Comparison of ENCODE assay signal across 10 cellular contexts in the genomic region with DNA sequence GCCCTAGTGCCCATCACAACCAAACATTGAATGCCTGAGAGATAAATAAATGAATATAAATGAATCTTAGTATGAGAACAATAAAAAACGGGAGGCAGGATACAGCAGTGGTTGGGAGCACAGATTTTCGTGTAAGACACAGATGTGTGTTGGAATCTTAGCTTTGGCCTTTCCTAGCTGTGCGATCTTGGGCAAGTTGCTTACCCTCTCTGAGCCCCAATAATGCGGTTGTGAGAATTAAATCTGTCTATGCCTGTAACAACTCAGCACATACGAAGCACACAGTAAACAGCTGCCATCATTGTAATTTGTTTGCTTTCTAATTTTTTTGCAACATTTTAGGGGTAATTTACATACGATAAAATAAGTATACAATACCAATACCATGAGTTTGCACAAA.
"Had no signal": no experiment of that assay in that cellular context is flagged by ENCODE, and none has a peak within 500 bp of the region (broad histone marks: within the 10 kb centered on the region; RNA-seq: fewer than 3 reads in every experiment).

No MANE protein-coding gene starts in this region.

- H3K4me1 ChIP-seq: HAP-1 had no signal

- ATAC-seq: GM23338, HCT116 had no signal

- H3K4me2 ChIP-seq: GM23338, KMS-11 had no signal

- H3K27ac ChIP-seq: KMS-11 had no signal

- FAIRE-seq: HTR-8/SVneo had no signal

- H3K36me3 ChIP-seq: HAP-1 had no signal

- H3K9ac ChIP-seq: KMS-11 had no signal

- H2AFZ ChIP-seq: GM23338 had no signal

- H3K4me3 ChIP-seq: GM23338, HAP-1 had no signal

- H3K9me3 ChIP-seq: HAP-1 had no signal

- DNase-seq: H7, HFFc6, IMR-90, Karpas-422, KBM-7 had no signal
